Comparison of ENCODE assay signal across 1 cellular context in the genomic region with DNA sequence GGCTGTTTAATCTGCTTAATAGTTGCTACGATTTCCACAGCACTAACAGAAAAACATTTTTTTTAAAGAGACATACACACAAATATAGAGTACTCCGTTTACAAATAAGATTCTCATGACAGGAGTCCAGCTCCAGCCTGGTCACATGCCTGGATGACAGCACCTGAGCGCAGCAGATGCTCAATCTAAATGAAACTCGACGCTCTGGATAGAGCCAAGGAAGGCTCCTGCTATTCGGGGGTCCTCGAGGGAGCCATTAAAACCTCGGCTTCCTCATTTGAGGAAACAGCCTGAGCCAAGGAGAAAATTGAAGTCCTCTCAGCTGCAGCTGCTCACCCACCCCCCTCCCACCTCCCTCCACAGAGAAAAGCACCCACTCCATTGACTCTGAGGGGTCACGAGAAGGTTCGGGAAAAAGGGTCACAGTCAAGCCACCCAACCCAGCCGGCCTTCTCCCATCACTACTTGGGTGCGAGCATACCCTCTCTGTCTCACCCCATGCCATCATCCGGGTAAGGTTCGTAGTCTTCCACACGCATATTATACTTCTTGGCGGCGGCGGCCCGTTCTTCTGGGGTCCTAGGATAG.
TF ChIP-seq lines count a peak whose summit lies in the region.

No MANE protein-coding gene starts in this region.

TF ChIP-seq in GM12878, 131 proteins besides CTCF, POLR2A, EP300 and RAD21 (continued from another document):
- TF ChIP-seq, protein P1, sequence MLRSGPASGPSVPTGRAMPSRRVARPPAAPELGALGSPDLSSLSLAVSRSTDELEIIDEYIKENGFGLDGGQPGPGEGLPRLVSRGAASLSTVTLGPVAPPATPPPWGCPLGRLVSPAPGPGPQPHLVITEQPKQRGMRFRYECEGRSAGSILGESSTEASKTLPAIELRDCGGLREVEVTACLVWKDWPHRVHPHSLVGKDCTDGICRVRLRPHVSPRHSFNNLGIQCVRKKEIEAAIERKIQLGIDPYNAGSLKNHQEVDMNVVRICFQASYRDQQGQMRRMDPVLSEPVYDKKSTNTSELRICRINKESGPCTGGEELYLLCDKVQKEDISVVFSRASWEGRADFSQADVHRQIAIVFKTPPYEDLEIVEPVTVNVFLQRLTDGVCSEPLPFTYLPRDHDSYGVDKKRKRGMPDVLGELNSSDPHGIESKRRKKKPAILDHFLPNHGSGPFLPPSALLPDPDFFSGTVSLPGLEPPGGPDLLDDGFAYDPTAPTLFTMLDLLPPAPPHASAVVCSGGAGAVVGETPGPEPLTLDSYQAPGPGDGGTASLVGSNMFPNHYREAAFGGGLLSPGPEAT (IDR thresholded peaks at IDR 0.05; ENCODE audit: low read depth): no peak
- TF ChIP-seq SRF (IDR thresholded peaks at IDR 0.05; ENCODE audit: low read depth in 2 of 2, low read length in 2 of 2): no peak
- TF ChIP-seq TCF3 (IDR thresholded peaks at IDR 0.05; ENCODE audit: borderline replicate concordance, insufficient read depth, low read depth, low read length): no peak
